Comparison of ENCODE assay signal across 20 cellular contexts in genomic region chr3:162938073-162938472, GRCh38.
DNase-seq lines count a peak whose midpoint lies in the region; ATAC-seq and TF ChIP-seq lines count a peak whose summit lies in the region.
"Had no signal": no experiment of that assay in that cellular context is flagged by ENCODE, and none has a peak within 500 bp of the region (broad histone marks: within the 10 kb centered on the region; RNA-seq: fewer than 3 reads in every experiment).

No MANE protein-coding gene starts in this region.

- no peak for ATAC-seq in body of pancreas
- ATAC-seq: HepG2 had no signal

- H3K4me1 Mint-ChIP-seq in activated CD4-positive, alpha-beta T cell treated with anti-CD3 and anti-CD28 coated beads, Interleukin-2, amount 10 ng/mL, durations not matched to agents 7 days and 5 days = no peaks in the 10 kb centered on the region

- no peak overlapping the region for H3K4me3 ChIP-seq in fibroblast of villous mesenchyme (ENCODE audit: low read depth, low read length)
- no peak overlapping the region for H3K4me3 ChIP-seq in body of pancreas

- intact Hi-C loops in body of pancreas (cut with DNase I) = no loop called here

- H3K4me1 ChIP-seq in body of pancreas = no peaks in the 10 kb centered on the region
- H3K4me1 ChIP-seq: BE2C had no signal

- H3K27ac Mint-ChIP-seq in activated CD4-positive, alpha-beta T cell treated with anti-CD3 and anti-CD28 coated beads, Interleukin-2, amount 10 ng/mL, durations not matched to agents 7 days and 5 days = no peak overlapping the region
- H3K27ac Mint-ChIP-seq: CD4-positive, alpha-beta T cell; HFFc6 had no signal

- TF ChIP-seq POLR2A in body of pancreas (IDR thresholded peaks at IDR 0.05) = no peak

- DNase-seq in DMS153 (lab: John Stamatoyannopoulos, UW) = peak; percentile 2
- DNase-seq in DMS153 treated with DMSO at 0.1 percent for 48 hours (lab: John Stamatoyannopoulos, UW; ENCODE audit: unreplicated experiment) = no peak
- DNase-seq in H4 (ENCODE audit: low spot score) = peak; percentile 19
- DNase-seq in NCI-H774 (lab: John Stamatoyannopoulos, UW) = peak; percentile 22
- peak; percentile 23 for DNase-seq in fibroblast of villous mesenchyme (ENCODE audit: low read depth)
- no peak for DNase-seq in body of pancreas
- no peak for DNase-seq in SIG-M5 treated with dmso at 0.1 percent for 504 hours (lab: John Stamatoyannopoulos, UW; ENCODE audit: unreplicated experiment)
- DNase-seq in activated CD4-positive, alpha-beta T cell treated with anti-CD3 and anti-CD28 coated beads, Interleukin-2, amount 10 ng/mL, durations not matched to agents 7 days and 5 days = no peak
- DNase-seq: 8988T; BE2C; CD4-positive, alpha-beta T cell; GOT3; HFFc6; KG1; NCI-H1694 treated with DMSO at 0.1 percent for 48 hours; NCI-H2171 treated with DMSO at 0.1 percent for 48 hours; OCI-M1; RPMI8226; SIG-M5 had no signal

- H3K27me3 Mint-ChIP-seq in activated CD4-positive, alpha-beta T cell treated with anti-CD3 and anti-CD28 coated beads, Interleukin-2, amount 10 ng/mL, durations not matched to agents 7 days and 5 days = no peaks in the 10 kb centered on the region
- H3K27me3 Mint-ChIP-seq: CD4-positive, alpha-beta T cell had no signal

- CTCF ChIA-PET in activated CD4-positive, alpha-beta T cell treated with anti-CD3 and anti-CD28 coated beads, Interleukin-2, amount 10 ng/mL, durations not matched to agents 7 days and 5 days (lab: Charles Lee) = no interaction called here

- POLR2A ChIA-PET in activated CD4-positive, alpha-beta T cell treated with anti-CD3 and anti-CD28 coated beads, Interleukin-2, amount 10 ng/mL, durations not matched to agents 7 days and 5 days (lab: Charles Lee) = no interaction called here

- H3K36me3 Mint-ChIP-seq in activated CD4-positive, alpha-beta T cell treated with anti-CD3 and anti-CD28 coated beads, Interleukin-2, amount 10 ng/mL, durations not matched to agents 7 days and 5 days (ENCODE audit: low read depth) = no peaks in the 10 kb centered on the region

- H3K27me3 ChIP-seq in body of pancreas = no peaks in the 10 kb centered on the region
- H3K27me3 ChIP-seq: BE2C had no signal

- H3K9me3 ChIP-seq in body of pancreas = no peaks in the 10 kb centered on the region
- H3K9me3 ChIP-seq: BE2C had no signal

- H3K27ac ChIP-seq in body of pancreas = no peak overlapping the region

- TF ChIP-seq CTCF in fibroblast of villous mesenchyme (IDR thresholded peaks at IDR 0.05; ENCODE audit: insufficient read depth, low read depth, low read length) (no peak), body of pancreas (IDR thresholded peaks at IDR 0.05) (no peak)

- no peak overlapping the region for H3K4me3 Mint-ChIP-seq in activated CD4-positive, alpha-beta T cell treated with anti-CD3 and anti-CD28 coated beads, Interleukin-2, amount 10 ng/mL, durations not matched to agents 7 days and 5 days
- H3K4me3 Mint-ChIP-seq: CD4-positive, alpha-beta T cell; HFFc6 had no signal

- no peaks in the 10 kb centered on the region for H3K36me3 ChIP-seq in body of pancreas (replicated peaks in 1 of 2; ENCODE audit: insufficient read depth in 1 of 2, low read depth in 2 of 2)
- H3K36me3 ChIP-seq: BE2C had no signal

- WGBS in body of pancreas, 2 donors = 37 to 45% methylated on average over 2 of the region's 2 CpGs

- H3K9me3 Mint-ChIP-seq in activated CD4-positive, alpha-beta T cell treated with anti-CD3 and anti-CD28 coated beads, Interleukin-2, amount 10 ng/mL, durations not matched to agents 7 days and 5 days = peaks cover 2% of the 10 kb centered on the region

Comparison
In these comparisons a context has a peak if more than half of its experiments do, and no peak if none do; other contexts are left out.
1. DNase-seq: peak in DMS153 (single experiment), H4 (single experiment), NCI-H774 (single experiment) and fibroblast of villous mesenchyme (single experiment); none in DMS153 treated with DMSO at 0.1 percent for 48 hours (single experiment), body of pancreas (0 of 4), SIG-M5 treated with dmso at 0.1 percent for 504 hours (single experiment) and activated CD4-positive, alpha-beta T cell treated with anti-CD3 and anti-CD28 coated beads, Interleukin-2, amount 10 ng/mL, durations not matched to agents 7 days and 5 days (single experiment).